Comparison of ENCODE assay signal across 22 cellular contexts in genomic region chr19:27770095-27770494, GRCh38.
DNase-seq lines count a peak whose midpoint lies in the region; ATAC-seq, FAIRE-seq and TF ChIP-seq lines count a peak whose summit lies in the region.
"Had no signal": no experiment of that assay in that cellular context is flagged by ENCODE, and none has a peak within 500 bp of the region (broad histone marks: within the 10 kb centered on the region; RNA-seq: fewer than 3 reads in every experiment).

No MANE protein-coding gene starts in this region.

- no peak overlapping the region for H2BK20ac ChIP-seq in H1 (ENCODE audit: low read length)

- H3K9me3 Mint-ChIP-seq in GM23338: peaks cover 94% of the 10 kb centered on the region
- peaks cover 76 to 86% of the 10 kb centered on the region in 2 donors for H3K9me3 Mint-ChIP-seq in activated naive CD4-positive, alpha-beta T cell treated with anti-CD3 and anti-CD28 coated beads, Interleukin-2, amount 50 U/mL, for 72 hours

- no peak for TF ChIP-seq EP300 in H1 (IDR thresholded peaks at IDR 0.05; ENCODE audit: borderline replicate concordance in 1 of 2, low read depth in 2 of 2, low read length in 2 of 2)

- no peak overlapping the region for H2AK5ac ChIP-seq in H1 (ENCODE audit: low read depth, low read length)

- H3K4me1 ChIP-seq in GM23338 (ENCODE audit: insufficient read depth) (no peaks in the 10 kb centered on the region), H1 (replicated peaks in 1 of 4; ENCODE audit: control insufficient read depth in 3 of 4, insufficient read depth in 4 of 4, low read length in 3 of 4) (no peaks in the 10 kb centered on the region)
- H3K4me1 ChIP-seq: BLaER1, Caco-2 had no signal

- H2BK5ac ChIP-seq in H1 (ENCODE audit: low read depth, low read length): no peak overlapping the region

- H3K4me3 ChIP-seq in GM23338 (no peak overlapping the region), H1 (ENCODE audit: extremely low read depth in 1 of 4, insufficient read depth in 2 of 4, low read depth in 3 of 4, low read length in 4 of 4) (no peak overlapping the region)
- H3K4me3 ChIP-seq: BLaER1 had no signal

- no peak overlapping the region for H3K18ac ChIP-seq in H1 (ENCODE audit: extremely low read depth, low read length)

- no peak overlapping the region for H4K8ac ChIP-seq in H1 (ENCODE audit: extremely low read depth, insufficient read depth, low read length)

- no peaks in the 10 kb centered on the region for H3K79me1 ChIP-seq in H1 (ENCODE audit: low read depth, low read length)

- H3K9me3 ChIP-seq in H1 (ENCODE audit: insufficient read depth in 2 of 2, low read depth in 1 of 2, low read length in 1 of 2): peaks cover 31 to 34% of the 10 kb centered on the region in 2 experiments

- H3K79me2 ChIP-seq in GM23338 (replicated peaks; ENCODE audit: insufficient read depth) (no peaks in the 10 kb centered on the region), H1 (ENCODE audit: control insufficient read depth in 1 of 2, insufficient read depth in 2 of 2, low read length in 2 of 2) (no peaks in the 10 kb centered on the region)

- H2BK15ac ChIP-seq in H1 (ENCODE audit: low read length): no peak overlapping the region

- H3K36me3 Mint-ChIP-seq in GM23338 (ENCODE audit: low read depth): peaks cover 71% of the 10 kb centered on the region
- H3K36me3 Mint-ChIP-seq in activated naive CD4-positive, alpha-beta T cell treated with anti-CD3 and anti-CD28 coated beads, Interleukin-2, amount 50 U/mL, for 72 hours: peaks cover 64 to 98% of the 10 kb centered on the region in 2 donors

- H4K5ac ChIP-seq in H1 (ENCODE audit: insufficient read length, low read depth, low read length): no peak overlapping the region

- no peak overlapping the region for H3K4me3 Mint-ChIP-seq in GM23338
- H3K4me3 Mint-ChIP-seq: B cell; CD4-positive, CD25-positive, alpha-beta regulatory T cell; CD8-positive, alpha-beta T cell had no signal

- CTCF ChIA-PET in H1 (lab: Charles Lee; ENCODE audit: partially characterized antibody): no interaction called here

- 86% methylated on average over 5 of the region's 5 CpGs; no CpG with 5 or more reads in 1 of the 2 experiments for WGBS in H1 (ENCODE audit: extremely low coverage in 1 of 2, insufficient coverage in 1 of 2, insufficient read length in 1 of 2, insufficient replicate concordance in 2 of 2, low coverage in 1 of 2, low lambda C conversion rate in 2 of 2, missing lambda C conversion rate in 1 of 2), 2 experiments

- no peak overlapping the region for H3K9ac ChIP-seq in H1 (replicated peaks in 1 of 4; ENCODE audit: extremely low read depth in 1 of 4, low read depth in 3 of 4, low read length in 3 of 4)
- H3K9ac ChIP-seq: BLaER1 had no signal

- H3K27me3 ChIP-seq in GM23338 (ENCODE audit: insufficient read depth) (peaks cover 77% of the 10 kb centered on the region), H1 (replicated peaks in 1 of 4; ENCODE audit: control insufficient read depth in 3 of 4, extremely low read depth in 1 of 4, insufficient read depth in 3 of 4, low read length in 3 of 4) (peaks cover 33 to 69% (median 47%) of the 10 kb centered on the region in 4 experiments)
- H3K27me3 ChIP-seq: BLaER1 had no signal

- H3K4me1 Mint-ChIP-seq in GM23338: no peaks in the 10 kb centered on the region; the same call in 2 of the 3 replicates
- H3K4me1 Mint-ChIP-seq: B cell had no signal

- H3K14ac ChIP-seq in H1 (ENCODE audit: insufficient read length): no peak overlapping the region

- FAIRE-seq in H1 (lab: Jason Lieb, UNC): no peak
- FAIRE-seq: A204.1, G401.6, GM12892, GM19239 had no signal

- H2BK120ac ChIP-seq in H1 (replicated peaks; ENCODE audit: low read depth, low read length): no peak overlapping the region

- H4K20me1 ChIP-seq in GM23338 (replicated peaks; ENCODE audit: insufficient read depth) (no peaks in the 10 kb centered on the region; the same call in 1 of the 2 replicates), H1 (replicated peaks in 1 of 2; ENCODE audit: control insufficient read depth in 1 of 2, insufficient read depth in 2 of 2, low read length in 2 of 2) (no peaks in the 10 kb centered on the region)
- H4K20me1 ChIP-seq: BLaER1 had no signal

- DNase-seq in GM23338 (ENCODE audit: low spot score): peak; percentile 40
- no peak for DNase-seq in H1 (ENCODE audit: low read depth in 1 of 2, low spot score in 2 of 2)
- peak; percentile 16 for DNase-seq in islet precursor cell
- no peak for DNase-seq in left ventricle myocardium superior
- DNase-seq in activated naive CD4-positive, alpha-beta T cell treated with anti-CD3 and anti-CD28 coated beads, Interleukin-2, amount 50 U/mL, for 72 hours (ENCODE audit: low spot score in 2 of 2): no peak
- DNase-seq in SK-N-DZ (ENCODE audit: low spot score): no peak
- DNase-seq: Caco-2; CD4-positive, CD25-positive, alpha-beta regulatory T cell; CD8-positive, alpha-beta T cell; DMS153; DND-41; GOT3; H7; HCEC 1CT had no signal

- TF ChIP-seq POLR2A in H1 (IDR thresholded peaks at IDR 0.05; ENCODE audit: control extremely low read depth in 1 of 2, low read depth in 2 of 2, low read length in 2 of 2): no peak

- H3K4ac ChIP-seq in H1 (replicated peaks; ENCODE audit: insufficient read length, low read depth, low read length): no peak overlapping the region

- no peak overlapping the region for H4K91ac ChIP-seq in H1 (replicated peaks; ENCODE audit: insufficient read length, low read length)

- TF ChIP-seq CTCF in GM23338 (conservative IDR thresholded peaks at IDR 0.05; ENCODE audit: low read depth in 2 of 2) (no peak), H1 (IDR thresholded peaks at IDR 0.05; ENCODE audit: control extremely low read depth in 1 of 3, insufficient read depth in 1 of 3, low read depth in 1 of 3, low read length in 3 of 3) (no peak)

- H3K27me3 Mint-ChIP-seq in GM23338 (ENCODE audit: insufficient read depth, low read depth, poor library complexity): peaks cover 95% of the 10 kb centered on the region
- H3K27me3 Mint-ChIP-seq: B cell; CD4-positive, CD25-positive, alpha-beta regulatory T cell had no signal

- intact Hi-C loops in left ventricle myocardium superior (cut with micrococcal nuclease): no loop called here

- H3K4me2 ChIP-seq in GM23338: no peak overlapping the region
- no peak overlapping the region for H3K4me2 ChIP-seq in H1 (ENCODE audit: insufficient read depth in 1 of 2, low read depth in 2 of 2, low read length in 2 of 2)
- H3K4me2 ChIP-seq: BLaER1 had no signal

- H3K23ac ChIP-seq in H1 (ENCODE audit: insufficient read length): no peak overlapping the region

- H3K36me3 ChIP-seq in GM23338 (ENCODE audit: insufficient read depth) (peaks cover 11% of the 10 kb centered on the region), H1 (ENCODE audit: control insufficient read depth in 2 of 4, insufficient read depth in 4 of 4, low read length in 3 of 4) (peaks cover 0 to 25% (median 0%) of the 10 kb centered on the region in 4 experiments; a peak in 2 of 8 replicates)

- ATAC-seq in GM23338: peak; percentile 78
- no peak for ATAC-seq in left ventricle myocardium superior
- ATAC-seq in activated naive CD4-positive, alpha-beta T cell treated with anti-CD3 and anti-CD28 coated beads, Interleukin-2, amount 50 U/mL, for 72 hours: no peak
- ATAC-seq: CD8-positive, alpha-beta T cell had no signal

- TF ChIP-seq RAD21 in H1 (IDR thresholded peaks at IDR 0.05 in 1 of 2, conservative IDR thresholded peaks at IDR 0.05 in 1 of 2; ENCODE audit: low read depth in 2 of 2, low read length in 2 of 2): no peak

- peaks cover 23% of the 10 kb centered on the region for H3K9me2 ChIP-seq in GM23338 (ENCODE audit: insufficient read depth)

- no peak overlapping the region for H3K27ac Mint-ChIP-seq in GM23338
- H3K27ac Mint-ChIP-seq in activated naive CD4-positive, alpha-beta T cell treated with anti-CD3 and anti-CD28 coated beads, Interleukin-2, amount 50 U/mL, for 72 hours: no peak overlapping the region
- H3K27ac Mint-ChIP-seq: B cell; CD4-positive, CD25-positive, alpha-beta regulatory T cell; CD8-positive, alpha-beta T cell had no signal

- H2AFZ ChIP-seq in GM23338 (no peak overlapping the region), H1 (ENCODE audit: low read length) (no peak overlapping the region)

- POLR2A ChIA-PET in H1 (lab: Charles Lee; ENCODE audit: partially characterized antibody): no interaction called here

- no peaks in the 10 kb centered on the region for H3K23me2 ChIP-seq in H1 (ENCODE audit: low read depth, low read length)

- no peak overlapping the region for H2BK12ac ChIP-seq in H1 (ENCODE audit: low read depth, low read length)

- no peaks in the 10 kb centered on the region for H3F3A ChIP-seq in GM23338 (replicated peaks; ENCODE audit: low read depth)

- no peak overlapping the region for H3K56ac ChIP-seq in H1 (replicated peaks; ENCODE audit: insufficient read length, low read depth, low read length)

- H3K27ac ChIP-seq in GM23338 (ENCODE audit: low read depth) (no peak overlapping the region), H1 (ENCODE audit: low read depth, low read length) (no peak overlapping the region)
- H3K27ac ChIP-seq: 22Rv1, BLaER1, C4-2B had no signal

TF ChIP-seq in GM23338, 12 proteins besides CTCF, POLR2A, EP300 and RAD21 (continues in another document):
- no peak for TF ChIP-seq POLR2AphosphoS5 (IDR thresholded peaks at IDR 0.05; ENCODE audit: low read depth)
- no peak for TF ChIP-seq JUNB (IDR thresholded peaks at IDR 0.05; ENCODE audit: unreplicated experiment)
- TF ChIP-seq ETS1 (IDR thresholded peaks at IDR 0.05): no peak
- no peak for TF ChIP-seq ZNF114 (CRISPR knock-in tag; IDR thresholded peaks at IDR 0.05)

TF ChIP-seq in H1, 55 proteins besides CTCF, POLR2A, EP300 and RAD21:
- TF ChIP-seq NANOG (IDR thresholded peaks at IDR 0.05; ENCODE audit: insufficient read depth, low read depth, low read length, poor library complexity, severe bottlenecking): no peak
- peak; percentile 88 for TF ChIP-seq POLR2AphosphoS5 (IDR thresholded peaks at IDR 0.05; ENCODE audit: low read depth, low read length)
- TF ChIP-seq FOSL1 (IDR thresholded peaks at IDR 0.05; ENCODE audit: insufficient read depth, low read depth, low read length): no peak
- TF ChIP-seq ZNF274 (IDR thresholded peaks at IDR 0.05; ENCODE audit: borderline replicate concordance, extremely low read depth, low read length): peak; percentile 38; the same call in 1 of the 2 replicates
- 0 out of 2 replicates have a peak, but pooled peaks have one; percentile 24 for TF ChIP-seq TEAD4 (IDR thresholded peaks at IDR 0.05; ENCODE audit: low read depth, low read length)
- TF ChIP-seq TCF12 (IDR thresholded peaks at IDR 0.05; ENCODE audit: low read depth, low read length): peak; percentile 98
- no peak for TF ChIP-seq CEBPB (IDR thresholded peaks at IDR 0.05; ENCODE audit: low read depth, low read length)
TF ChIP-seq in H1: peak in this region for 4.

Comparison
In these comparisons a context has a peak if more than half of its experiments do, and no peak if none do; other contexts are left out.
1. DNase-seq: peak in GM23338 (single experiment) and islet precursor cell (single experiment); none in H1 (0 of 2), left ventricle myocardium superior (single experiment), activated naive CD4-positive, alpha-beta T cell treated with anti-CD3 and anti-CD28 coated beads, Interleukin-2, amount 50 U/mL, for 72 hours (0 of 2) and SK-N-DZ (single experiment).